13 cellular contexts compared by ENCODE assay signal in genomic region chr17:48442819-48443218, GRCh38. TPM values are rescaled to one million over a fixed set of nuclear protein-coding genes. Genes with fewer than 3 reads are reported as not detected.
DNase-seq lines count a peak whose midpoint lies in the region; ATAC-seq, FAIRE-seq and TF ChIP-seq lines count a peak whose summit lies in the region.
"Had no signal": no experiment of that assay in that cellular context is flagged by ENCODE, and none has a peak within 500 bp of the region (broad histone marks: within the 10 kb centered on the region; RNA-seq: fewer than 3 reads in every experiment).

No MANE protein-coding gene starts in this region.

- H3K4me3 Mint-ChIP-seq in stimulated activated naive CD8-positive, alpha-beta T cell treated with anti-CD3 and anti-CD28 coated beads, Interleukin-15, Interleukin-2, amounts not matched to agents 100 ng/mL and 50 ng/mL, for 24 hours = peak overlapping the region; percentile 23
- H3K4me3 Mint-ChIP-seq in activated naive CD8-positive, alpha-beta T cell = peak overlapping the region; percentile 41
- H3K4me3 Mint-ChIP-seq: dendritic cell treated with granulocyte-macrophage colony-stimulating factor and Interleukin-4, amounts not matched to agents 40 ng/mL and 50 ng/mL, for 4 days had no signal

- peak overlapping the region; percentile 83 for H3K4me2 ChIP-seq in OCI-LY7 (ENCODE audit: low read length)

- ATAC-seq in stimulated activated naive CD8-positive, alpha-beta T cell treated with anti-CD3 and anti-CD28 coated beads, Interleukin-15, Interleukin-2, amounts not matched to agents 100 U/mL and 50 U/mL, for 24 hours = no peak
- ATAC-seq: gastroesophageal sphincter, HCT116 had no signal

- no peak for DNase-seq in stimulated activated naive CD8-positive, alpha-beta T cell treated with anti-CD3 and anti-CD28 coated beads, Interleukin-15, Interleukin-2, amounts not matched to agents 100 U/mL and 50 U/mL, for 24 hours
- DNase-seq in OCI-LY7 (ENCODE audit: low spot score) = no peak
- DNase-seq in urothelium cell line (ENCODE audit: low spot score) = peak; percentile 29
- no peak for DNase-seq in hepatic stellate cell (ENCODE audit: low spot score)
- no peak for DNase-seq in DMS153 treated with DMSO at 0.1 percent for 48 hours (lab: John Stamatoyannopoulos, UW; ENCODE audit: unreplicated experiment)
- no peak for DNase-seq in NCI-H82 treated with DMSO at 0.1 percent for 48 hours (lab: John Stamatoyannopoulos, UW; ENCODE audit: unreplicated experiment)
- DNase-seq: C1 segment of cervical spinal cord, RPMI8226 had no signal

- POLR2A ChIA-PET in OCI-LY7 (lab: Charles Lee) = interaction anchor here (0.6 to 4.0 kb wide), 5 partner anchors 10 to 137 kb away, joined by 3 to 37 read pairs (median 6); no protein-coding TSS in a partner anchor

- BruUV-seq in OCI-LY7 (replicated peaks; lab: Mats Ljungman, UMichigan) = no TSS peak

- H3K27me3 Mint-ChIP-seq in stimulated activated naive CD8-positive, alpha-beta T cell treated with anti-CD3 and anti-CD28 coated beads, Interleukin-15, Interleukin-2, amounts not matched to agents 100 ng/mL and 50 ng/mL, for 24 hours = no peaks in the 10 kb centered on the region
- no peaks in the 10 kb centered on the region for H3K27me3 Mint-ChIP-seq in activated naive CD8-positive, alpha-beta T cell

- peak overlapping the region; percentile 96 for H3K27ac ChIP-seq in OCI-LY7 (ENCODE audit: low read depth, low read length, poor library complexity, severe bottlenecking)
- H3K27ac ChIP-seq: gastroesophageal sphincter had no signal

- CTCF ChIA-PET in OCI-LY7 (lab: Charles Lee; ENCODE audit: unreplicated experiment) = interaction anchor here (1.0 kb wide), 1 partner anchor 9 kb away, joined by 4 read pairs; no protein-coding TSS in a partner anchor

- no peaks in the 10 kb centered on the region for H3K36me3 ChIP-seq in OCI-LY7 (ENCODE audit: insufficient read depth, low read length)
- H3K36me3 ChIP-seq: gastroesophageal sphincter had no signal

- FAIRE-seq in urothelium cell line (lab: Jason Lieb, UNC) = no peak

- H3K36me3 Mint-ChIP-seq in stimulated activated naive CD8-positive, alpha-beta T cell treated with anti-CD3 and anti-CD28 coated beads, Interleukin-15, Interleukin-2, amounts not matched to agents 100 ng/mL and 50 ng/mL, for 24 hours (ENCODE audit: low read depth) = peaks cover 4% of the 10 kb centered on the region
- H3K36me3 Mint-ChIP-seq in activated naive CD8-positive, alpha-beta T cell = no peaks in the 10 kb centered on the region

- H3K79me2 ChIP-seq in OCI-LY7 (ENCODE audit: insufficient read depth, low read depth, low read length) = no peaks in the 10 kb centered on the region

- intact Hi-C loops in OCI-LY7 (cut with micrococcal nuclease; ENCODE audit: unreplicated experiment) = no loop called here

- no peaks in the 10 kb centered on the region for H3K9me2 ChIP-seq in OCI-LY7 (ENCODE audit: insufficient read depth, low read length)

- H3K4me1 Mint-ChIP-seq in stimulated activated naive CD8-positive, alpha-beta T cell treated with anti-CD3 and anti-CD28 coated beads, Interleukin-15, Interleukin-2, amounts not matched to agents 100 ng/mL and 50 ng/mL, for 24 hours (ENCODE audit: low read depth) = peaks cover 87% of the 10 kb centered on the region
- peaks cover 86% of the 10 kb centered on the region for H3K4me1 Mint-ChIP-seq in activated naive CD8-positive, alpha-beta T cell (ENCODE audit: low read depth)

- no peak overlapping the region for H2AFZ ChIP-seq in OCI-LY7 (ENCODE audit: low read length)

- peaks cover 79% of the 10 kb centered on the region for H3K4me1 ChIP-seq in OCI-LY7 (ENCODE audit: insufficient read depth, low read length, poor library complexity, severe bottlenecking)
- H3K4me1 ChIP-seq: gastroesophageal sphincter had no signal

- peak overlapping the region; percentile 1 for H3K4me3 ChIP-seq in OCI-LY7 (ENCODE audit: low read depth, low read length, poor library complexity, severe bottlenecking)
- H3K4me3 ChIP-seq: gastroesophageal sphincter had no signal

- TF ChIP-seq CTCF in OCI-LY7 (conservative IDR thresholded peaks at IDR 0.05; ENCODE audit: low read length) = no peak

- no peaks in the 10 kb centered on the region for H3K9me3 ChIP-seq in OCI-LY7 (ENCODE audit: low read length)
- H3K9me3 ChIP-seq: gastroesophageal sphincter had no signal

- peaks cover 10% of the 10 kb centered on the region for H3K9me3 Mint-ChIP-seq in stimulated activated naive CD8-positive, alpha-beta T cell treated with anti-CD3 and anti-CD28 coated beads, Interleukin-15, Interleukin-2, amounts not matched to agents 100 ng/mL and 50 ng/mL, for 24 hours
- peaks cover 7% of the 10 kb centered on the region for H3K9me3 Mint-ChIP-seq in activated naive CD8-positive, alpha-beta T cell (ENCODE audit: low read depth)

- H4K20me1 ChIP-seq in OCI-LY7 (ENCODE audit: insufficient read depth, low read length) = no peaks in the 10 kb centered on the region

- peak overlapping the region; percentile 73 for H3K27ac Mint-ChIP-seq in stimulated activated naive CD8-positive, alpha-beta T cell treated with anti-CD3 and anti-CD28 coated beads, Interleukin-15, Interleukin-2, amounts not matched to agents 100 ng/mL and 50 ng/mL, for 24 hours
- H3K27ac Mint-ChIP-seq in activated naive CD8-positive, alpha-beta T cell = peak overlapping the region; percentile 97
- H3K27ac Mint-ChIP-seq: dendritic cell treated with granulocyte-macrophage colony-stimulating factor and Interleukin-4, amounts not matched to agents 40 ng/mL and 50 ng/mL, for 4 days had no signal

RNA-seq across cellular contexts. Expression of gene SKAP1, which starts 12.8 kb away (rescaled TPM):
- 0.13 TPM in 1 of 2 replicates, not detected in the other for total RNA-seq in OCI-LY7 (2014; rRNA removed; shearing (Covaris generic))
- 0.79 and 1.2 TPM in 2 replicates for total RNA-seq in OCI-LY7 (2022)
